In genomic region chr11:65498042-65498726, GRCh38 we compare ENCODE assay signal across 8 cellular contexts. TPM values are rescaled to one million over a fixed set of nuclear protein-coding genes. Genes with fewer than 3 reads are reported as not detected.
DNase-seq lines count a peak whose midpoint lies in the region; ATAC-seq, FAIRE-seq and TF ChIP-seq lines count a peak whose summit lies in the region.

No MANE protein-coding gene starts in this region.

- peak overlapping the region; percentile 96 for H3K4me3 ChIP-seq in HUES64 (ENCODE audit: low read length)
- H3K4me3 ChIP-seq in astrocyte of the cerebellum (ENCODE audit: low read depth, low read length), result peak overlapping the region; percentile 87
- H3K4me3 ChIP-seq in keratinocyte (ENCODE audit: control insufficient read depth in 2 of 3, extremely low read depth in 1 of 3, insufficient read depth in 2 of 3, low read depth in 1 of 3, low read length in 3 of 3), result peak overlapping the region; percentile 48 to 99 (median 94)

- H4K20me1 ChIP-seq in keratinocyte (ENCODE audit: control insufficient read depth, extremely low read depth, insufficient read depth, low read length), result peaks cover 36% of the 10 kb centered on the region

- no peaks in the 10 kb centered on the region for H3K36me3 Mint-ChIP-seq in CD4-positive, alpha-beta T cell (ENCODE audit: low read depth)

- 6% methylated on average over 24 of the region's 24 CpGs for WGBS in HUES64

- no peak overlapping the region for H3K4me3 Mint-ChIP-seq in CD4-positive, alpha-beta T cell

- TF ChIP-seq CTCF in CD4-positive, alpha-beta T cell (IDR thresholded peaks at IDR 0.05), result no peak
- TF ChIP-seq CTCF in astrocyte of the cerebellum (IDR thresholded peaks at IDR 0.05; ENCODE audit: low read depth, low read length, missing control alignments), result no peak
- TF ChIP-seq CTCF in keratinocyte (optimal IDR thresholded peaks at IDR 0.05 in 1 of 3, IDR thresholded peaks at IDR 0.05 in 1 of 3, conservative IDR thresholded peaks at IDR 0.05 in 1 of 3; ENCODE audit: extremely low read depth in 1 of 3, insufficient read depth in 2 of 3, low read length in 3 of 3), result no peak

- no peaks in the 10 kb centered on the region for H3K27me3 ChIP-seq in CD4-positive, alpha-beta T cell (ENCODE audit: control insufficient read depth, insufficient read depth, low read length)
- H3K27me3 ChIP-seq in HUES64 (ENCODE audit: insufficient read depth, low read length) (no peaks in the 10 kb centered on the region), keratinocyte (ENCODE audit: control insufficient read depth, extremely low read depth, insufficient read depth, low read length) (no peaks in the 10 kb centered on the region)

- H3K79me2 ChIP-seq in keratinocyte (ENCODE audit: control insufficient read depth, insufficient read depth, low read length), result peaks cover 64% of the 10 kb centered on the region

- H3K4me2 ChIP-seq in keratinocyte (ENCODE audit: control insufficient read depth, extremely low read depth, insufficient read depth, low read depth, low read length), result peak overlapping the region; percentile 100

- FAIRE-seq in keratinocyte (lab: Jason Lieb, UNC), result no peak

- H3K9ac ChIP-seq in HUES64 (ENCODE audit: low read depth, low read length) (peak overlapping the region; percentile 100), keratinocyte (ENCODE audit: control insufficient read depth, extremely low read depth, insufficient read depth, low read length) (peak overlapping the region; percentile 98)

- H2AFZ ChIP-seq in keratinocyte (ENCODE audit: control insufficient read depth, low read length), result peak overlapping the region; percentile 59

- dilution Hi-C loops in keratinocyte (cut with MboI; ENCODE audit: extremely low pct_ligation_motif_present, low sequenced_read_pairs), result no loop called here

- in situ Hi-C loops in astrocyte of the cerebellum (cut with HindIII; ENCODE audit: low sequenced_read_pairs), result loop anchor here (5.0 kb wide), 1 partner anchor 76 kb away; the partner anchor contains the start of gene NEAT1

- no peak overlapping the region for H3K27ac Mint-ChIP-seq in CD4-positive, alpha-beta T cell

- CTCF ChIA-PET in CD4-positive, alpha-beta T cell (lab: Charles Lee), result interaction anchor here (1.1 to 5.1 kb wide), 13 partner anchors 11 to 116 kb away, joined by 3 to 40 read pairs (median 7); partner anchors contain the start of genes NEAT1 and SLC25A45

- POLR2A ChIA-PET in CD4-positive, alpha-beta T cell (lab: Charles Lee), result interaction anchor here (0.7 to 15.9 kb wide), 90 partner anchors 10 to 1938 kb away, joined by 3 to 3042 read pairs (median 6); partner anchors contain the start of genes CAPN1, CCDC85B, CDC42EP2 and CFL1

- peak; percentile 45 to 66 (median 56) for DNase-seq in CD4-positive, alpha-beta T cell
- no peak for DNase-seq in astrocyte of the cerebellum (ENCODE audit: low read depth)
- DNase-seq in keratinocyte (ENCODE audit: low read depth, low spot score), result no peak
- DNase-seq in stimulated activated CD4-positive, alpha-beta T cell treated with anti-CD3 and anti-CD28 coated beads, Interleukin-2, amount 100 ng/mL, for 48 hours, result peak; percentile 56 to 58

- H3K4me1 Mint-ChIP-seq in CD4-positive, alpha-beta T cell (ENCODE audit: low read depth), result peaks cover 27% of the 10 kb centered on the region

- H3K9me3 Mint-ChIP-seq in CD4-positive, alpha-beta T cell, result no peaks in the 10 kb centered on the region

- no peaks in the 10 kb centered on the region for H3K9me3 ChIP-seq in CD4-positive, alpha-beta T cell (ENCODE audit: control insufficient read depth, low read length)
- H3K9me3 ChIP-seq in HUES64 (ENCODE audit: insufficient read depth, low read depth, low read length) (no peaks in the 10 kb centered on the region), keratinocyte (ENCODE audit: control insufficient read depth, low read depth, low read length) (no peaks in the 10 kb centered on the region)

- intact Hi-C loops in CD4-positive, alpha-beta T cell (cut with DNase I, micrococcal nuclease), result loop anchor here in 1 of 2 experiments (1.0 kb wide), 1 partner anchor 76 kb away; the partner anchor contains the start of gene NEAT1

- H3K9me1 ChIP-seq in keratinocyte (ENCODE audit: control insufficient read depth, extremely low read depth, insufficient read depth, low read length), result no peaks in the 10 kb centered on the region

- H3K27ac ChIP-seq in CD4-positive, alpha-beta T cell (ENCODE audit: low read depth, low read length), result peak overlapping the region; percentile 96
- peak overlapping the region; percentile 99 for H3K27ac ChIP-seq in HUES64 (ENCODE audit: low read depth, low read length)
- peak overlapping the region; percentile 100 for H3K27ac ChIP-seq in keratinocyte (ENCODE audit: control insufficient read depth, insufficient read depth, low read length)

- peak; percentile 19 for ATAC-seq in CD4-positive, alpha-beta T cell (ENCODE audit: poor library complexity)
- ATAC-seq in SK-N-SH treated with all-trans-retinoic acid at 6 μM for 48 hours, result no peak
- no peak for ATAC-seq in GM18858 (IDR thresholded peaks at IDR 0.05; ENCODE audit: unreplicated experiment)
- ATAC-seq in GM21367 (IDR thresholded peaks at IDR 0.05; ENCODE audit: unreplicated experiment), result no peak

- no peaks in the 10 kb centered on the region for H3K27me3 Mint-ChIP-seq in CD4-positive, alpha-beta T cell

- H3K36me3 ChIP-seq in HUES64 (ENCODE audit: insufficient read depth, low read length) (peaks cover 35% of the 10 kb centered on the region), keratinocyte (ENCODE audit: control insufficient read depth in 2 of 2, extremely low read depth in 1 of 2, insufficient read depth in 2 of 2, low read length in 2 of 2) (peaks cover 4 to 25% of the 10 kb centered on the region in 2 experiments)

- H3K4me1 ChIP-seq in HUES64 (ENCODE audit: insufficient read depth, low read length) (peaks cover 24% of the 10 kb centered on the region), keratinocyte (ENCODE audit: control insufficient read depth, extremely low read depth, insufficient read depth, low read length) (peaks cover 43% of the 10 kb centered on the region)

TF ChIP-seq in SK-N-SH treated with all-trans-retinoic acid at 6 μM for 48 hours, 23 proteins besides CTCF, POLR2A, EP300 and RAD21:
- 0 out of 2 replicates have a peak, but pooled peaks have one; percentile 2 for TF ChIP-seq TOX (CRISPR knock-in tag; IDR thresholded peaks at IDR 0.05; ENCODE audit: borderline replicate concordance)
- no peak for TF ChIP-seq OSR1 (CRISPR knock-in tag; IDR thresholded peaks at IDR 0.05)

RNA-seq across cellular contexts. Expression of gene MALAT1, which starts 0.7 kb away (rescaled TPM):
- total RNA-seq in CD4-positive, alpha-beta T cell, result over 10,000 TPM; 31,509 to 32,316 TPM
- 392 TPM for polyA plus RNA-seq in HUES64 (2013, experiment 1 of 2)
- polyA plus RNA-seq in HUES64 (2013, experiment 2 of 2), result 461 TPM
- 337 to 1,845 TPM (median 1,768 TPM) in 3 replicates for polyA plus RNA-seq in keratinocyte
- 22,009 TPM for polyA plus RNA-seq in keratinocyte (2011; ENCODE audit: low read depth)
- polyA plus RNA-seq in keratinocyte (2011; cell fraction: cytosol; rRNA removed), result 14.9 and 37.5 TPM in 2 replicates
- 6,319 and 7,235 TPM in 2 replicates for polyA plus RNA-seq in keratinocyte (2011; cell fraction: nucleus; rRNA removed)
- 429 and 9,619 TPM in 2 replicates for polyA plus RNA-seq in keratinocyte (2012; ENCODE audit: low replicate concordance)
- 2,284 to 11,976 TPM (median 9,145 TPM) in 3 replicates for polyA minus RNA-seq in keratinocyte
- polyA minus RNA-seq in keratinocyte (2011; cell fraction: cytosol; rRNA and poly(A)+ RNA removed), result 408 TPM
- polyA minus RNA-seq in keratinocyte (2011; cell fraction: nucleus; rRNA and poly(A)+ RNA removed), result 24,947 and 60,709 TPM in 2 replicates

RNA-seq across cellular contexts. Expression of gene SCYL1, which starts 26.7 kb away (rescaled TPM):
- total RNA-seq in CD4-positive, alpha-beta T cell, result 10 to 100 TPM; 57.4 to 60.7 TPM
- polyA plus RNA-seq in HUES64 (2013, experiment 1 of 2), result 39.3 TPM
- 42.5 TPM for polyA plus RNA-seq in HUES64 (2013, experiment 2 of 2)
- polyA plus RNA-seq in keratinocyte, result 31.3 to 51.2 TPM (median 44.1 TPM) in 3 replicates
- polyA plus RNA-seq in keratinocyte (2011; ENCODE audit: low read depth), result 25.3 TPM
- 40.7 and 65.2 TPM in 2 replicates for polyA plus RNA-seq in keratinocyte (2011; cell fraction: cytosol; rRNA removed)
- polyA plus RNA-seq in keratinocyte (2011; cell fraction: nucleus; rRNA removed), result 52.1 and 72.4 TPM in 2 replicates
- 33.0 and 44.5 TPM in 2 replicates for polyA plus RNA-seq in keratinocyte (2012; ENCODE audit: low replicate concordance)
- polyA minus RNA-seq in keratinocyte, result 34.8 to 75.0 TPM (median 43.7 TPM) in 3 replicates
- polyA minus RNA-seq in keratinocyte (2011; cell fraction: cytosol; rRNA and poly(A)+ RNA removed), result 43.0 TPM
- 24.6 and 32.7 TPM in 2 replicates for polyA minus RNA-seq in keratinocyte (2011; cell fraction: nucleus; rRNA and poly(A)+ RNA removed)

RNA-seq across cellular contexts. Expression of gene LTBP3, which starts 60.0 kb away (rescaled TPM):
- total RNA-seq in CD4-positive, alpha-beta T cell, result 100 to 1,000 TPM; 236 to 238 TPM
- 5.0 TPM for polyA plus RNA-seq in HUES64 (2013, experiment 1 of 2)
- polyA plus RNA-seq in HUES64 (2013, experiment 2 of 2), result 7.1 TPM
- 9.1 to 23.0 TPM (median 11.0 TPM) in 3 replicates for polyA plus RNA-seq in keratinocyte
- 4.4 TPM for polyA plus RNA-seq in keratinocyte (2011; ENCODE audit: low read depth)
- polyA plus RNA-seq in keratinocyte (2011; cell fraction: cytosol; rRNA removed), result 6.9 and 16.8 TPM in 2 replicates
- polyA plus RNA-seq in keratinocyte (2011; cell fraction: nucleus; rRNA removed), result 45.1 and 57.9 TPM in 2 replicates
- polyA plus RNA-seq in keratinocyte (2012; ENCODE audit: low replicate concordance), result 8.9 and 26.6 TPM in 2 replicates
- 8.8 to 64.5 TPM (median 10.5 TPM) in 3 replicates for polyA minus RNA-seq in keratinocyte
- 32.8 TPM for polyA minus RNA-seq in keratinocyte (2011; cell fraction: cytosol; rRNA and poly(A)+ RNA removed)
- polyA minus RNA-seq in keratinocyte (2011; cell fraction: nucleus; rRNA and poly(A)+ RNA removed), result 30.0 and 30.3 TPM in 2 replicates

Comparison
In these comparisons a context has a peak if more than half of its experiments do, and no peak if none do; other contexts are left out.
1. DNase-seq: peak in CD4-positive, alpha-beta T cell (10 of 10) and stimulated activated CD4-positive, alpha-beta T cell treated with anti-CD3 and anti-CD28 coated beads, Interleukin-2, amount 100 ng/mL, for 48 hours (2 of 2); none in astrocyte of the cerebellum (single experiment) and keratinocyte (single experiment).
2. Peak in every context shown above with its lines, with median percentiles within 50 percentile points of each other: H3K27ac ChIP-seq and H3K4me3 ChIP-seq.